8 cellular contexts compared by ENCODE assay signal in genomic region chr3:53072653-53073552, GRCh38. TPM values are rescaled to one million over a fixed set of nuclear protein-coding genes. Genes with fewer than 3 reads are reported as not detected.
DNase-seq lines count a peak whose midpoint lies in the region; ATAC-seq and TF ChIP-seq lines count a peak whose summit lies in the region.

No MANE protein-coding gene starts in this region.

- H3K36me3 ChIP-seq in mammary epithelial cell (ENCODE audit: insufficient read depth, low read length) = no peaks in the 10 kb centered on the region

- in situ Hi-C loops in mammary epithelial cell (cut with MboI; ENCODE audit: low sequenced_read_pairs in 2 of 2) = loop anchor here (10.0 to 25.0 kb wide), 2 partner anchors 228 to 336 kb away; no protein-coding TSS in a partner anchor

- H3K4me3 ChIP-seq in mammary epithelial cell (replicated peaks in 1 of 3; ENCODE audit: insufficient read depth in 1 of 3, low read depth in 2 of 3, low read length in 3 of 3) = peak overlapping the region; percentile 44 to 67 (median 62)

- intact Hi-C loops in mammary epithelial cell (cut with micrococcal nuclease) = loop anchor here (1.0 to 5.0 kb wide), 8 partner anchors 27 to 646 kb away; partner anchors contain the start of genes SFMBT1 and STIMATE

- H3K4me2 ChIP-seq in mammary epithelial cell (ENCODE audit: insufficient read depth, low read depth, low read length) = peak overlapping the region; percentile 95

- TF ChIP-seq CTCF in VCaP (conservative IDR thresholded peaks at IDR 0.05) (peak; percentile 99), mammary epithelial cell (conservative IDR thresholded peaks at IDR 0.05 in 1 of 2, IDR thresholded peaks at IDR 0.05 in 1 of 2; ENCODE audit: extremely low read depth in 1 of 2, insufficient read depth in 1 of 2, low read depth in 1 of 2, low read length in 2 of 2) (peak; percentile 79 to 94)

- no peak overlapping the region for H3K9ac ChIP-seq in mammary epithelial cell (ENCODE audit: insufficient read depth, low read length)

- no peaks in the 10 kb centered on the region for H4K20me1 ChIP-seq in mammary epithelial cell (ENCODE audit: insufficient read depth, low read length)

- peaks cover 19% of the 10 kb centered on the region for H3K4me1 ChIP-seq in mammary epithelial cell (ENCODE audit: insufficient read depth, low read length)

- H2AFZ ChIP-seq in mammary epithelial cell (ENCODE audit: low read depth, low read length) = peak overlapping the region; percentile 100

- ATAC-seq in GM18498 (IDR thresholded peaks at IDR 0.05; ENCODE audit: unreplicated experiment) (peak; percentile 88), HG02970 (IDR thresholded peaks at IDR 0.05; ENCODE audit: low FRiP score, unreplicated experiment) (peak; percentile 55)

- BruUV-seq in mammary epithelial cell (replicated peaks; lab: Mats Ljungman, UMichigan) = no TSS peak

- no peaks in the 10 kb centered on the region for H3K27me3 ChIP-seq in mammary epithelial cell (ENCODE audit: insufficient read depth, low read length)

- H3K79me2 ChIP-seq in mammary epithelial cell (ENCODE audit: insufficient read depth, low read length) = no peaks in the 10 kb centered on the region

- dilution Hi-C loops in mammary epithelial cell (cut with HindIII; ENCODE audit: low sequenced_read_pairs) = no loop called here

- peak overlapping the region; percentile 72 for H3K27ac ChIP-seq in VCaP
- H3K27ac ChIP-seq in mammary epithelial cell (ENCODE audit: insufficient read depth, low read depth, low read length) = no peak overlapping the region

- CTCF ChIA-PET in mammary epithelial cell (lab: Charles Lee; ENCODE audit: low non-redundant PET) = no interaction called here

- H3K9me3 ChIP-seq in mammary epithelial cell (replicated peaks; ENCODE audit: insufficient read depth, low read length) = no peaks in the 10 kb centered on the region

- 2% methylated on average over 12 of the region's 32 CpGs for WGBS in mammary epithelial cell (ENCODE audit: low coverage, missing lambda C conversion rate)

- DNase-seq in 8988T = peak; percentile 70
- peak; percentile 61 for DNase-seq in NCI-H2107 (lab: John Stamatoyannopoulos, UW)
- DNase-seq in mammary epithelial cell = peak; percentile 59
- peak; percentile 70 for DNase-seq in iris pigment epithelial cell (ENCODE audit: low read depth)
- peak; percentile 82 for DNase-seq in stimulated activated CD4-positive, alpha-beta T cell treated with anti-CD3 and anti-CD28 coated beads, Interleukin-12 subunit alpha, Interleukin-12 subunit beta, amount 100 ng/mL, for 4 hours

RNA-seq across cellular contexts. Expression of gene SFMBT1, which starts 27.0 kb away (rescaled TPM):
- total RNA-seq in mammary epithelial cell = 10 to 100 TPM in 1 of 2 donors, 1 to 10 TPM in 1; 8.7 to 21.5 TPM
- 5.7 TPM for polyA plus RNA-seq in mammary epithelial cell
- polyA minus RNA-seq in mammary epithelial cell = 40.5 TPM

RNA-seq across cellular contexts. Expression of gene RFT1, which starts 57.3 kb away (rescaled TPM):
- 10 to 100 TPM; 15.2 to 29.3 TPM for total RNA-seq in mammary epithelial cell
- polyA plus RNA-seq in mammary epithelial cell = 23.4 TPM
- polyA minus RNA-seq in mammary epithelial cell = 52.3 TPM
